In genomic region chr20:35663516-35663812, GRCh38 we compare ENCODE assay signal across 8 cellular contexts. TPM values are rescaled to one million over a fixed set of nuclear protein-coding genes. Genes with fewer than 3 reads are reported as not detected.
DNase-seq lines count a peak whose midpoint lies in the region; TF ChIP-seq lines count a peak whose summit lies in the region.

No MANE protein-coding gene starts in this region.

- H3K4me3 ChIP-seq in colonic mucosa (peak overlapping the region; percentile 54), muscle layer of colon (ENCODE audit: low read depth in 1 of 2, low read length in 2 of 2) (peak overlapping the region; percentile 98 to 100)

- H3K9me3 ChIP-seq in colonic mucosa (no peaks in the 10 kb centered on the region), muscle layer of colon (ENCODE audit: low read length) (no peaks in the 10 kb centered on the region)

- H3K36me3 ChIP-seq in colonic mucosa (no peaks in the 10 kb centered on the region), muscle layer of colon (ENCODE audit: insufficient read depth, low read length) (no peaks in the 10 kb centered on the region)

- intact Hi-C loops in colonic mucosa (cut with DNase I), result loop anchor here (5.0 kb wide), 1 partner anchor 46 kb away; the partner anchor contains the start of gene SPAG4

- no peak for TF ChIP-seq CTCF in C4-2B (conservative IDR thresholded peaks at IDR 0.05)
- no peak for TF ChIP-seq CTCF in colonic mucosa (IDR thresholded peaks at IDR 0.05)

- no peaks in the 10 kb centered on the region for H3K27me3 ChIP-seq in colonic mucosa
- no peaks in the 10 kb centered on the region for H3K27me3 ChIP-seq in muscle layer of colon (ENCODE audit: control insufficient read depth in 1 of 2, insufficient read depth in 2 of 2, low read length in 2 of 2)

- DNase-seq in LHCN-M2 (ENCODE audit: low read depth) (peak; percentile 19), colonic mucosa (no peak), globus pallidus (ENCODE audit: low spot score) (no peak), NCI-H510A treated with DMSO at 0.1 percent for 48 hours (lab: John Stamatoyannopoulos, UW) (no peak), NCI-H2196 treated with DMSO at 0.1 percent for 48 hours (lab: John Stamatoyannopoulos, UW; ENCODE audit: unreplicated experiment) (no peak)
- no peak for DNase-seq in activated CD4-positive, alpha-beta T cell treated with anti-CD3 and anti-CD28 coated beads, Interleukin-2, amount 50 U/mL, for 4 hours

- H3K9ac ChIP-seq in colonic mucosa (ENCODE audit: low read depth in 2 of 2, low read length in 2 of 2) (peak overlapping the region; percentile 100), muscle layer of colon (ENCODE audit: low read length) (peak overlapping the region; percentile 100)

- H3K4me1 ChIP-seq in colonic mucosa (peaks cover 11% of the 10 kb centered on the region), muscle layer of colon (ENCODE audit: insufficient read depth, low read length) (peaks cover 38% of the 10 kb centered on the region)

- peak overlapping the region; percentile 97 for H3K27ac ChIP-seq in C4-2B
- peak overlapping the region; percentile 89 for H3K27ac ChIP-seq in colonic mucosa
- H3K27ac ChIP-seq in muscle layer of colon (ENCODE audit: low read depth, low read length), result peak overlapping the region; percentile 99

RNA-seq across cellular contexts. Expression of gene CPNE1, which starts 1.2 kb away (rescaled TPM):
- total RNA-seq in LHCN-M2 (2014; rRNA removed) (148 and 168 TPM in 2 replicates), colonic mucosa (100 to 1,000 TPM; 137 to 152 TPM)
- 244 TPM for polyA plus RNA-seq in LHCN-M2 (2012)

RNA-seq across cellular contexts. Expression of gene RBM12, which starts 1.2 kb away (rescaled TPM):
- total RNA-seq in LHCN-M2 (2014; rRNA removed), result 45.7 and 46.2 TPM in 2 replicates
- polyA plus RNA-seq in LHCN-M2 (2012), result 27.6 TPM
- 10 to 100 TPM; 63.8 to 74.5 TPM for total RNA-seq in colonic mucosa

RNA-seq across cellular contexts. Expression of gene NFS1, which starts 35.7 kb away (rescaled TPM):
- total RNA-seq in LHCN-M2 (2014; rRNA removed) (23.0 and 32.4 TPM in 2 replicates), colonic mucosa (10 to 100 TPM; 42.0 to 45.1 TPM)
- 21.8 TPM for polyA plus RNA-seq in LHCN-M2 (2012)

RNA-seq across cellular contexts. Expression of gene ROMO1, which starts 35.7 kb away (rescaled TPM):
- total RNA-seq in LHCN-M2 (2014; rRNA removed) (277 and 325 TPM in 2 replicates), colonic mucosa (100 to 1,000 TPM; 189 to 268 TPM)
- 606 TPM for polyA plus RNA-seq in LHCN-M2 (2012)

RNA-seq across cellular contexts. Expression of gene SPAG4, which starts 47.8 kb away (rescaled TPM):
- total RNA-seq in LHCN-M2 (2014; rRNA removed), result 12.6 and 13.7 TPM in 2 replicates
- polyA plus RNA-seq in LHCN-M2 (2012), result 12.2 TPM
- total RNA-seq in colonic mucosa, result 1 to 10 TPM; 5.7 to 8.6 TPM
